ENCODE assay signal across 11 cellular contexts in the genomic region with DNA sequence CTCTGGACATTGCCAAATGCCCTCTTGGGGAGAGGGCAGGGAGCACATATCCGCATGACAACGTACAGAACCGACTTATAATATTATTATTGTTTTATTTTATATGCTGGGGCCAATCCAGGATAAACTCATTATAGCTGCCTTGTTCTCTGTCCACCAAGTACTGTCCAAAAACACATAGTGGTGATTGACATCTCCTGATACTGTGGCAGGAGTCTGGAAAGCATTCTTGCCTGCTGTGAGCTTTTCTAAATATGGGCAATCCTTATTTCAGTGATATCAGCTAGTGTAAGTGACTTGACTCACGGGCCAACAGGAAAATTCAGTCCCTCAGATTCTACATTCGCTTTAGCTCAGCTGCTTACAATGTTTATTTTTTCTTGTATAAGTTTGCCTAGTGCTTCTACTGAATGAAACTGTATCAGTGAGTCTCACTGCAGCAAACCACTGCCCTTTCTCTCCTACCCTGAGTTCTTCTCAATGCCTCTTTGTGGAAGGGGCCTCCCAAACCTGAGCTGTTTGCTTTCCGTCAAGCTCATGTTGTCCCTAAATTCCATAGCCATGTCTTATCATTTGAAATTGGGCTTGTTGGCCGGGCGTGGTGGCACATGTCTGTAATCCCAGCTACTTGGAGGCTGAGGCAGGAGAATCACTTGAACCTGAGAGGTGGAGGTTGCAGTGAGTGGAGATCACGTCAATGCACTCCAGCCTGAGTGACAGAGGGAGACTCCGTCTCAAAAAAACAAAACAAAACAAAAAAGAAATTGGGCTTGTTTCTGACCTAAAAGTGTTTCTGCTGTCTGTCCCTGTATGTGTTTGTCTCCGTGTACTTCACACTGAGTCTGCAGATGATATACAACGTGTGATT. TPM values are rescaled to one million over a fixed set of nuclear protein-coding genes. Genes with fewer than 3 reads are reported as not detected.
DNase-seq lines count a peak whose midpoint lies in the region; ATAC-seq, FAIRE-seq and TF ChIP-seq lines count a peak whose summit lies in the region.
"Had no signal": no experiment of that assay in that cellular context is flagged by ENCODE, and none has a peak within 500 bp of the region (broad histone marks: within the 10 kb centered on the region; RNA-seq: fewer than 3 reads in every experiment).

No MANE protein-coding gene starts in this region.

- no peak for FAIRE-seq in RCC 7860 (lab: Jason Lieb, UNC)
- FAIRE-seq: GM18507 had no signal

- no peak overlapping the region for H3K4me3 ChIP-seq in colonic mucosa

- H3K4me1 Mint-ChIP-seq in stimulated activated naive CD8-positive, alpha-beta T cell treated with anti-CD3 and anti-CD28 coated beads, Interleukin-15, amount 100 ng/mL, for 72 hours: peaks cover 17% of the 10 kb centered on the region
- H3K4me1 Mint-ChIP-seq in nephron: peaks cover 54% of the 10 kb centered on the region
- peaks cover 16% of the 10 kb centered on the region for H3K4me1 Mint-ChIP-seq in stimulated activated memory B cell treated with anti-CD40 and anti-IgM and Interleukin-4, amounts not matched to agents 10 μg/mL and 1 μg/mL and 100 μg/mL, for 72 hours

- H3K4me1 ChIP-seq in colonic mucosa: peaks cover 6% of the 10 kb centered on the region

- no peak overlapping the region for H3K9ac ChIP-seq in colonic mucosa (ENCODE audit: low read depth in 2 of 2, low read length in 2 of 2)

- POLR2A ChIA-PET in RWPE1 (lab: Yijun Ruan, JAX; ENCODE audit: low non-redundant PET): no interaction called here

- H3K9me3 ChIP-seq in colonic mucosa: no peaks in the 10 kb centered on the region
- H3K9me3 ChIP-seq: body of pancreas had no signal

- CTCF ChIA-PET in RWPE1 (lab: Yijun Ruan, JAX): interaction anchor here (0.6 to 1.2 kb wide), 3 partner anchors 131 to 1092 kb away, joined by 3 read pairs; no protein-coding TSS in a partner anchor

- no peaks in the 10 kb centered on the region for H3K9me3 Mint-ChIP-seq in stimulated activated naive CD8-positive, alpha-beta T cell treated with anti-CD3 and anti-CD28 coated beads, Interleukin-15, amount 100 ng/mL, for 72 hours
- H3K9me3 Mint-ChIP-seq in nephron: peaks cover 3% of the 10 kb centered on the region
- no peaks in the 10 kb centered on the region for H3K9me3 Mint-ChIP-seq in stimulated activated memory B cell treated with anti-CD40 and anti-IgM and Interleukin-4, amounts not matched to agents 10 μg/mL and 1 μg/mL and 100 μg/mL, for 72 hours

- ATAC-seq in stimulated activated naive CD8-positive, alpha-beta T cell treated with anti-CD3 and anti-CD28 coated beads, Interleukin-15, amount 100 ng/mL, for 72 hours: no peak
- ATAC-seq in stimulated activated naive CD8-positive, alpha-beta T cell treated with anti-CD3 and anti-CD28 coated beads, Interleukin-15, Interleukin-2, amounts not matched to agents 100 U/mL and 50 U/mL, for 24 hours: no peak
- no peak for ATAC-seq in stimulated activated memory B cell treated with anti-CD40 and anti-IgM and Interleukin-4, amounts not matched to agents 10 μg/mL and 1 μg/mL and 100 μg/mL, for 72 hours

- H3K36me3 ChIP-seq in colonic mucosa: no peaks in the 10 kb centered on the region
- H3K36me3 ChIP-seq: WERI-Rb-1 had no signal

- peaks cover 8% of the 10 kb centered on the region for H3K27me3 ChIP-seq in colonic mucosa
- H3K27me3 ChIP-seq: body of pancreas had no signal

- no peak for DNase-seq in stimulated activated naive CD8-positive, alpha-beta T cell treated with anti-CD3 and anti-CD28 coated beads, Interleukin-15, amount 100 ng/mL, for 72 hours
- DNase-seq in stimulated activated naive CD8-positive, alpha-beta T cell treated with anti-CD3 and anti-CD28 coated beads, Interleukin-15, Interleukin-2, amounts not matched to agents 100 U/mL and 50 U/mL, for 24 hours: no peak
- DNase-seq in colonic mucosa (no peak), RCC 7860 (ENCODE audit: low spot score) (no peak), T-helper 2 cell (no peak), RWPE1 (ENCODE audit: low spot score) (no peak)
- DNase-seq: WERI-Rb-1 had no signal

- peak overlapping the region; percentile 85 to 99 for H3K4me3 Mint-ChIP-seq in stimulated activated naive CD8-positive, alpha-beta T cell treated with anti-CD3 and anti-CD28 coated beads, Interleukin-15, amount 100 ng/mL, for 72 hours
- H3K4me3 Mint-ChIP-seq in nephron: peak overlapping the region; percentile 91 to 92 (median 92)
- no peak overlapping the region for H3K4me3 Mint-ChIP-seq in stimulated activated memory B cell treated with anti-CD40 and anti-IgM and Interleukin-4, amounts not matched to agents 10 μg/mL and 1 μg/mL and 100 μg/mL, for 72 hours

- no peak for TF ChIP-seq CTCF in colonic mucosa (IDR thresholded peaks at IDR 0.05)
- no peak for TF ChIP-seq CTCF in nephron (IDR thresholded peaks at IDR 0.05; ENCODE audit: unreplicated experiment in 3 of 3)
- TF ChIP-seq CTCF in RWPE1 (conservative IDR thresholded peaks at IDR 0.05; ENCODE audit: low read depth): no peak

- H3K27me3 Mint-ChIP-seq in stimulated activated naive CD8-positive, alpha-beta T cell treated with anti-CD3 and anti-CD28 coated beads, Interleukin-15, amount 100 ng/mL, for 72 hours: peaks cover 62% of the 10 kb centered on the region
- no peaks in the 10 kb centered on the region for H3K27me3 Mint-ChIP-seq in nephron (ENCODE audit: low read depth)
- peaks cover 56% of the 10 kb centered on the region for H3K27me3 Mint-ChIP-seq in stimulated activated memory B cell treated with anti-CD40 and anti-IgM and Interleukin-4, amounts not matched to agents 10 μg/mL and 1 μg/mL and 100 μg/mL, for 72 hours

- no peaks in the 10 kb centered on the region for H3K36me3 Mint-ChIP-seq in nephron (ENCODE audit: low read depth)
- H3K36me3 Mint-ChIP-seq in stimulated activated memory B cell treated with anti-CD40 and anti-IgM and Interleukin-4, amounts not matched to agents 10 μg/mL and 1 μg/mL and 100 μg/mL, for 72 hours: no peaks in the 10 kb centered on the region

- intact Hi-C loops in colonic mucosa (cut with DNase I): no loop called here

- H3K27ac Mint-ChIP-seq in stimulated activated naive CD8-positive, alpha-beta T cell treated with anti-CD3 and anti-CD28 coated beads, Interleukin-15, amount 100 ng/mL, for 72 hours: no peak overlapping the region
- H3K27ac Mint-ChIP-seq in nephron: peak overlapping the region; percentile 93 to 98 (median 97)
- H3K27ac Mint-ChIP-seq in stimulated activated memory B cell treated with anti-CD40 and anti-IgM and Interleukin-4, amounts not matched to agents 10 μg/mL and 1 μg/mL and 100 μg/mL, for 72 hours: no peak overlapping the region

- H3K27ac ChIP-seq in colonic mucosa (peak overlapping the region; percentile 48), RWPE1 (no peak overlapping the region)

RNA-seq across cellular contexts. Expression of a gene that starts 1.6 kb away (rescaled TPM):
- 1 to 10 TPM; 5.8 to 7.4 TPM for total RNA-seq in colonic mucosa

Comparison
In these comparisons a context has a peak if more than half of its experiments do, and no peak if none do; other contexts are left out.
1. H3K27ac Mint-ChIP-seq: peak in nephron (3 of 3); none in stimulated activated naive CD8-positive, alpha-beta T cell treated with anti-CD3 and anti-CD28 coated beads, Interleukin-15, amount 100 ng/mL, for 72 hours (0 of 2) and stimulated activated memory B cell treated with anti-CD40 and anti-IgM and Interleukin-4, amounts not matched to agents 10 μg/mL and 1 μg/mL and 100 μg/mL, for 72 hours (single experiment).